ENCODE assay signal across 2 cellular contexts in the genomic region with DNA sequence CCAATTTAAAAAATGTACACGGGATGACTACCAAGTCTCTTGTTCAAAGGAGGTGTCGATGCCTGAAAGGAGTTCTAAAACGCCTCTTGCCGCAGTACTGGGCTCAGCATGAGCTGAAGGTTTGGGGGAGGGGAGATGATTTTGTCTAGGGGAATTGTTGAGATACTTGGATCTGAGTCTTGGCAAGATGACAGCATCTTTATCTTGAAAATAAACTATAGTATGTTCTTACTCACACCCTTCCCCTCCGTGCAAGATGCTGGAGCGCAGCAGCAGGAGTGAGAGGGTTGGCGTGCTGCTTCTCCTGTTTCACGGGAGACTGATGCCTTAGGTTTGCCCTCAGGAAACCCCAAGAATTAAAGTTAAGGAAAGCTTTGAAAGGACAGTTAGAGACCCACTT.
TF ChIP-seq lines count a peak whose summit lies in the region.

No MANE protein-coding gene starts in this region.

TF ChIP-seq in WTC11, 78 proteins besides CTCF, POLR2A, EP300 and RAD21 (continued from another document):
- TF ChIP-seq, protein P1, sequence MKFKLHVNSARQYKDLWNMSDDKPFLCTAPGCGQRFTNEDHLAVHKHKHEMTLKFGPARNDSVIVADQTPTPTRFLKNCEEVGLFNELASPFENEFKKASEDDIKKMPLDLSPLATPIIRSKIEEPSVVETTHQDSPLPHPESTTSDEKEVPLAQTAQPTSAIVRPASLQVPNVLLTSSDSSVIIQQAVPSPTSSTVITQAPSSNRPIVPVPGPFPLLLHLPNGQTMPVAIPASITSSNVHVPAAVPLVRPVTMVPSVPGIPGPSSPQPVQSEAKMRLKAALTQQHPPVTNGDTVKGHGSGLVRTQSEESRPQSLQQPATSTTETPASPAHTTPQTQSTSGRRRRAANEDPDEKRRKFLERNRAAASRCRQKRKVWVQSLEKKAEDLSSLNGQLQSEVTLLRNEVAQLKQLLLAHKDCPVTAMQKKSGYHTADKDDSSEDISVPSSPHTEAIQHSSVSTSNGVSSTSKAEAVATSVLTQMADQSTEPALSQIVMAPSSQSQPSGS (CRISPR knock-in tag; IDR thresholded peaks at IDR 0.05; ENCODE audit: borderline replicate concordance, low read depth) = no peak
- no peak for TF ChIP-seq MYBL2 (CRISPR knock-in tag; IDR thresholded peaks at IDR 0.05)
- TF ChIP-seq, protein P2, sequence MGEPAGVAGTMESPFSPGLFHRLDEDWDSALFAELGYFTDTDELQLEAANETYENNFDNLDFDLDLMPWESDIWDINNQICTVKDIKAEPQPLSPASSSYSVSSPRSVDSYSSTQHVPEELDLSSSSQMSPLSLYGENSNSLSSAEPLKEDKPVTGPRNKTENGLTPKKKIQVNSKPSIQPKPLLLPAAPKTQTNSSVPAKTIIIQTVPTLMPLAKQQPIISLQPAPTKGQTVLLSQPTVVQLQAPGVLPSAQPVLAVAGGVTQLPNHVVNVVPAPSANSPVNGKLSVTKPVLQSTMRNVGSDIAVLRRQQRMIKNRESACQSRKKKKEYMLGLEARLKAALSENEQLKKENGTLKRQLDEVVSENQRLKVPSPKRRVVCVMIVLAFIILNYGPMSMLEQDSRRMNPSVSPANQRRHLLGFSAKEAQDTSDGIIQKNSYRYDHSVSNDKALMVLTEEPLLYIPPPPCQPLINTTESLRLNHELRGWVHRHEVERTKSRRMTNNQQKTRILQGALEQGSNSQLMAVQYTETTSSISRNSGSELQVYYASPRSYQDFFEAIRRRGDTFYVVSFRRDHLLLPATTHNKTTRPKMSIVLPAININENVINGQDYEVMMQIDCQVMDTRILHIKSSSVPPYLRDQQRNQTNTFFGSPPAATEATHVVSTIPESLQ (CRISPR knock-in tag; IDR thresholded peaks at IDR 0.05) = no peak
- no peak for TF ChIP-seq ZNF138 (CRISPR knock-in tag; conservative IDR thresholded peaks at IDR 0.05)
- no peak for TF ChIP-seq ZNF317 (CRISPR knock-in tag; IDR thresholded peaks at IDR 0.05; ENCODE audit: borderline replicate concordance, low read depth)

TF ChIP-seq in SK-N-SH treated with all-trans-retinoic acid at 6 μM for 48 hours, 23 proteins besides CTCF, POLR2A, EP300 and RAD21 (continued from another document):
- TF ChIP-seq, protein P3, sequence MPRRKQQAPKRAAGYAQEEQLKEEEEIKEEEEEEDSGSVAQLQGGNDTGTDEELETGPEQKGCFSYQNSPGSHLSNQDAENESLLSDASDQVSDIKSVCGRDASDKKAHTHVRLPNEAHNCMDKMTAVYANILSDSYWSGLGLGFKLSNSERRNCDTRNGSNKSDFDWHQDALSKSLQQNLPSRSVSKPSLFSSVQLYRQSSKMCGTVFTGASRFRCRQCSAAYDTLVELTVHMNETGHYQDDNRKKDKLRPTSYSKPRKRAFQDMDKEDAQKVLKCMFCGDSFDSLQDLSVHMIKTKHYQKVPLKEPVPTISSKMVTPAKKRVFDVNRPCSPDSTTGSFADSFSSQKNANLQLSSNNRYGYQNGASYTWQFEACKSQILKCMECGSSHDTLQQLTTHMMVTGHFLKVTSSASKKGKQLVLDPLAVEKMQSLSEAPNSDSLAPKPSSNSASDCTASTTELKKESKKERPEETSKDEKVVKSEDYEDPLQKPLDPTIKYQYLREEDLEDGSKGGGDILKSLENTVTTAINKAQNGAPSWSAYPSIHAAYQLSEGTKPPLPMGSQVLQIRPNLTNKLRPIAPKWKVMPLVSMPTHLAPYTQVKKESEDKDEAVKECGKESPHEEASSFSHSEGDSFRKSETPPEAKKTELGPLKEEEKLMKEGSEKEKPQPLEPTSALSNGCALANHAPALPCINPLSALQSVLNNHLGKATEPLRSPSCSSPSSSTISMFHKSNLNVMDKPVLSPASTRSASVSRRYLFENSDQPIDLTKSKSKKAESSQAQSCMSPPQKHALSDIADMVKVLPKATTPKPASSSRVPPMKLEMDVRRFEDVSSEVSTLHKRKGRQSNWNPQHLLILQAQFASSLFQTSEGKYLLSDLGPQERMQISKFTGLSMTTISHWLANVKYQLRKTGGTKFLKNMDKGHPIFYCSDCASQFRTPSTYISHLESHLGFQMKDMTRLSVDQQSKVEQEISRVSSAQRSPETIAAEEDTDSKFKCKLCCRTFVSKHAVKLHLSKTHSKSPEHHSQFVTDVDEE (CRISPR knock-in tag; IDR thresholded peaks at IDR 0.05) = no peak
- TF ChIP-seq ZC3H10 (CRISPR knock-in tag; IDR thresholded peaks at IDR 0.05) = no peak
- TF ChIP-seq, protein P4, sequence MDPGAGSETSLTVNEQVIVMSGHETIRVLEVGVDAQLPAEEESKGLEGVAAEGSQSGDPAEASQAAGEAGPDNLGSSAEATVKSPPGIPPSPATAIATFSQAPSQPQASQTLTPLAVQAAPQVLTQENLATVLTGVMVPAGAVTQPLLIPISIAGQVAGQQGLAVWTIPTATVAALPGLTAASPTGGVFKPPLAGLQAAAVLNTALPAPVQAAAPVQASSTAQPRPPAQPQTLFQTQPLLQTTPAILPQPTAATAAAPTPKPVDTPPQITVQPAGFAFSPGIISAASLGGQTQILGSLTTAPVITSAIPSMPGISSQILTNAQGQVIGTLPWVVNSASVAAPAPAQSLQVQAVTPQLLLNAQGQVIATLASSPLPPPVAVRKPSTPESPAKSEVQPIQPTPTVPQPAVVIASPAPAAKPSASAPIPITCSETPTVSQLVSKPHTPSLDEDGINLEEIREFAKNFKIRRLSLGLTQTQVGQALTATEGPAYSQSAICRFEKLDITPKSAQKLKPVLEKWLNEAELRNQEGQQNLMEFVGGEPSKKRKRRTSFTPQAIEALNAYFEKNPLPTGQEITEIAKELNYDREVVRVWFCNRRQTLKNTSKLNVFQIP (CRISPR knock-in tag; IDR thresholded peaks at IDR 0.05; ENCODE audit: borderline replicate concordance, low read depth) = no peak
- no peak for TF ChIP-seq ESRRG (CRISPR knock-in tag; IDR thresholded peaks at IDR 0.05)
- no peak for TF ChIP-seq ZNF70 (CRISPR knock-in tag; IDR thresholded peaks at IDR 0.05)
- TF ChIP-seq CSDC2 (CRISPR knock-in tag; IDR thresholded peaks at IDR 0.05) = no peak
- no peak for TF ChIP-seq ZNF565 (CRISPR knock-in tag; conservative IDR thresholded peaks at IDR 0.05; ENCODE audit: low read depth)
- no peak for TF ChIP-seq ZFP30 (CRISPR knock-in tag; IDR thresholded peaks at IDR 0.05)
- TF ChIP-seq ISL1 (CRISPR knock-in tag; IDR thresholded peaks at IDR 0.05) = no peak
- TF ChIP-seq ARNTL (CRISPR knock-in tag; IDR thresholded peaks at IDR 0.05; ENCODE audit: borderline replicate concordance, low read depth) = no peak
- TF ChIP-seq, protein P5, sequence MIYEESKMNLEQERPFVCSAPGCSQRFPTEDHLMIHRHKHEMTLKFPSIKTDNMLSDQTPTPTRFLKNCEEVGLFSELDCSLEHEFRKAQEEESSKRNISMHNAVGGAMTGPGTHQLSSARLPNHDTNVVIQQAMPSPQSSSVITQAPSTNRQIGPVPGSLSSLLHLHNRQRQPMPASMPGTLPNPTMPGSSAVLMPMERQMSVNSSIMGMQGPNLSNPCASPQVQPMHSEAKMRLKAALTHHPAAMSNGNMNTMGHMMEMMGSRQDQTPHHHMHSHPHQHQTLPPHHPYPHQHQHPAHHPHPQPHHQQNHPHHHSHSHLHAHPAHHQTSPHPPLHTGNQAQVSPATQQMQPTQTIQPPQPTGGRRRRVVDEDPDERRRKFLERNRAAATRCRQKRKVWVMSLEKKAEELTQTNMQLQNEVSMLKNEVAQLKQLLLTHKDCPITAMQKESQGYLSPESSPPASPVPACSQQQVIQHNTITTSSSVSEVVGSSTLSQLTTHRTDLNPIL (CRISPR knock-in tag; IDR thresholded peaks at IDR 0.05; ENCODE audit: low read depth) = no peak
- TF ChIP-seq, protein P6, sequence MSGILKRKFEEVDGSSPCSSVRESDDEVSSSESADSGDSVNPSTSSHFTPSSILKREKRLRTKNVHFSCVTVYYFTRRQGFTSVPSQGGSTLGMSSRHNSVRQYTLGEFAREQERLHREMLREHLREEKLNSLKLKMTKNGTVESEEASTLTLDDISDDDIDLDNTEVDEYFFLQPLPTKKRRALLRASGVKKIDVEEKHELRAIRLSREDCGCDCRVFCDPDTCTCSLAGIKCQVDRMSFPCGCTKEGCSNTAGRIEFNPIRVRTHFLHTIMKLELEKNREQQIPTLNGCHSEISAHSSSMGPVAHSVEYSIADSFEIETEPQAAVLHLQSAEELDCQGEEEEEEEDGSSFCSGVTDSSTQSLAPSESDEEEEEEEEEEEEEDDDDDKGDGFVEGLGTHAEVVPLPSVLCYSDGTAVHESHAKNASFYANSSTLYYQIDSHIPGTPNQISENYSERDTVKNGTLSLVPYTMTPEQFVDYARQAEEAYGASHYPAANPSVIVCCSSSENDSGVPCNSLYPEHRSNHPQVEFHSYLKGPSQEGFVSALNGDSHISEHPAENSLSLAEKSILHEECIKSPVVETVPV (CRISPR knock-in tag; IDR thresholded peaks at IDR 0.05) = no peak
- TF ChIP-seq TOX (CRISPR knock-in tag; IDR thresholded peaks at IDR 0.05; ENCODE audit: borderline replicate concordance) = no peak
